ENCODE assay signal across 26 cellular contexts in the genomic region with DNA sequence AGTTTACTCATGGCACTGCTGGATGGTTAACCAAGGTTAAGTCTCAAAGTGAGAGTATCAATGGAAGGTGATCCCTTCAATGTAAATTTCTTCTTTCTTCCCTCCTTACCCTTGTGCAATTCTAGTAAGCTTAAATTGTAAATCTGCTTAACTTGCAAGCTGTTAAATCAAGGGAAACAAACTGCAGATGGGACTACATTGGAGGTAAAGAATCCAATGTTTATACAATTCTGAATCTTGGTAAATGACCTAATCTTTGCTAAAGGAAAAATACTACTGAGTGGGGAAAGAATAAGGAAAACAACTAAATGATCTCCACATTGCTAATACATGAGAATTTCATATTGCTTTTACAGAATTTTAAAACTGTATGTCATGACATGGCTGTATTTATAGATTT. TPM values are rescaled to one million over a fixed set of nuclear protein-coding genes. Genes with fewer than 3 reads are reported as not detected.
A peak's percentile ranks its signal among the peaks of the same experiment; 100 is the strongest.
DNase-seq lines count a peak whose midpoint lies in the region; ATAC-seq, FAIRE-seq and TF ChIP-seq lines count a peak whose summit lies in the region.
"Had no signal": no experiment of that assay in that cellular context is flagged by ENCODE, and none has a peak within 500 bp of the region (broad histone marks: within the 10 kb centered on the region; RNA-seq: fewer than 3 reads in every experiment).

No MANE protein-coding gene starts in this region.

- no TSS peak for BruUV-seq in K562 (replicated peaks; lab: Mats Ljungman, UMichigan)

- H3K9me1 ChIP-seq in K562 (ENCODE audit: control insufficient read depth, insufficient read depth, low read length) = peaks cover 4% of the 10 kb centered on the region

- intact Hi-C loops in left ventricle myocardium inferior (cut with micrococcal nuclease) = no loop called here
- intact Hi-C loops in left cardiac atrium (cut with DNase I) = no loop called here
- intact Hi-C loops in K562 (cut with micrococcal nuclease) = no loop called here

- no peak for ATAC-seq in left cardiac atrium
- no peak for ATAC-seq in K562

- no peaks in the 10 kb centered on the region for H3K27me3 ChIP-seq in left ventricle myocardium inferior (ENCODE audit: low read depth)
- no peaks in the 10 kb centered on the region for H3K27me3 ChIP-seq in K562 (ENCODE audit: control insufficient read depth in 2 of 2, insufficient read depth in 2 of 2, low read length in 2 of 2)
- no peaks in the 10 kb centered on the region for H3K27me3 ChIP-seq in GM23248 (replicated peaks; ENCODE audit: insufficient read depth)

- H3K9me3 Mint-ChIP-seq in glutamatergic neuron (ENCODE audit: unreplicated experiment) = no peaks in the 10 kb centered on the region
- H3K9me3 Mint-ChIP-seq: CD8-positive, alpha-beta memory T cell had no signal

- TF ChIP-seq POLR2A in K562 (conservative IDR thresholded peaks at IDR 0.05) = no peak

- no peak for TF ChIP-seq EP300 in K562 (IDR thresholded peaks at IDR 0.05; ENCODE audit: low read length)

- no peak overlapping the region for H3K4me3 Mint-ChIP-seq in glutamatergic neuron (ENCODE audit: unreplicated experiment)
- H3K4me3 Mint-ChIP-seq: CD14-positive monocyte; CD8-positive, alpha-beta memory T cell had no signal

- H4K20me1 ChIP-seq in K562 (replicated peaks; ENCODE audit: control insufficient read depth, insufficient read depth, low read length) (no peaks in the 10 kb centered on the region), GM23248 (ENCODE audit: insufficient read depth) (no peaks in the 10 kb centered on the region)

- no peaks in the 10 kb centered on the region for H3K36me3 ChIP-seq in left ventricle myocardium inferior
- H3K36me3 ChIP-seq in K562 (ENCODE audit: control insufficient read depth, insufficient read depth, low read length) = no peaks in the 10 kb centered on the region
- no peaks in the 10 kb centered on the region for H3K36me3 ChIP-seq in GM23248 (ENCODE audit: low read depth)
- H3K36me3 ChIP-seq: BE2C had no signal

- FAIRE-seq in K562 (lab: Jason Lieb, UNC) = no peak
- FAIRE-seq: H54 had no signal

- no peak for TF ChIP-seq RAD21 in K562 (CRISPR knock-in tag; conservative IDR thresholded peaks at IDR 0.05 in 1 of 2, IDR thresholded peaks at IDR 0.05 in 1 of 2)

- H3K36me3 Mint-ChIP-seq in glutamatergic neuron (ENCODE audit: unreplicated experiment) = no peaks in the 10 kb centered on the region
- H3K36me3 Mint-ChIP-seq: CD14-positive monocyte had no signal

- H3K4me1 ChIP-seq in left ventricle myocardium inferior = peaks cover 50% of the 10 kb centered on the region
- H3K4me1 ChIP-seq in K562 (replicated peaks in 1 of 2; ENCODE audit: control insufficient read depth in 2 of 2, insufficient read depth in 2 of 2, low read length in 2 of 2) = peaks cover 31 to 57% of the 10 kb centered on the region in 2 experiments
- H3K4me1 ChIP-seq in GM23248 (ENCODE audit: insufficient read depth) = peaks cover 18% of the 10 kb centered on the region
- H3K4me1 ChIP-seq: BE2C had no signal

- POLR2A ChIA-PET in K562 (lab: Yijun Ruan, JAX) = no interaction called here

- H3K9ac ChIP-seq in K562 (ENCODE audit: insufficient read depth in 1 of 2, low read depth in 2 of 2, low read length in 2 of 2) = no peak overlapping the region
- no peak overlapping the region for H3K9ac ChIP-seq in GM23248

- H3K4me1 Mint-ChIP-seq in glutamatergic neuron (ENCODE audit: low read depth, unreplicated experiment) = no peaks in the 10 kb centered on the region

- CTCF ChIA-PET in K562 (lab: Yijun Ruan, JAX; ENCODE audit: low intra/inter-chr PET ratio) = no interaction called here

- no peak overlapping the region for H2AFZ ChIP-seq in K562 (ENCODE audit: low read depth, low read length)
- H2AFZ ChIP-seq in GM23248 = no peak overlapping the region

- H3K9me3 ChIP-seq in left ventricle myocardium inferior (replicated peaks) (no peaks in the 10 kb centered on the region), K562 (replicated peaks; ENCODE audit: control insufficient read depth, insufficient read depth, low read depth, low read length) (no peaks in the 10 kb centered on the region), GM23248 (ENCODE audit: low read depth) (no peaks in the 10 kb centered on the region)
- H3K9me3 ChIP-seq: BE2C had no signal

- DNase-seq in left ventricle myocardium inferior = no peak
- DNase-seq in left cardiac atrium = no peak
- DNase-seq in K562 (ENCODE audit: extremely low read depth in 1 of 4, low spot score in 3 of 4) = no peak
- DNase-seq in fibroblast of villous mesenchyme (ENCODE audit: low read depth) = peak; percentile 92
- no peak for DNase-seq in glutamatergic neuron
- DNase-seq in GM23248 = no peak
- DNase-seq in dedifferentiated amniotic fluid mesenchymal stem cell (ENCODE audit: extremely low spot score) = no peak
- no peak for DNase-seq in activated CD4-positive, alpha-beta T cell treated with anti-CD3 and anti-CD28 coated beads for 1 hour
- DNase-seq: BE2C; Calu3; CD8-positive, alpha-beta memory T cell; DMS79 treated with DMSO at 0.1 percent for 48 hours; GF-D8; Kasumi-1; MV-4-11; NCI-H1105; NCI-H1436 treated with DMSO at 0.1 percent for 48 hours; NCI-H1930; NCI-H2107; NCI-H524; NCI-H774; RPMI8226; SHP77 had no signal

- no peak for TF ChIP-seq CTCF in left ventricle myocardium inferior (IDR thresholded peaks at IDR 0.05; ENCODE audit: borderline replicate concordance)
- TF ChIP-seq CTCF in K562 (IDR thresholded peaks at IDR 0.05 in 2 of 3, conservative IDR thresholded peaks at IDR 0.05 in 1 of 3; ENCODE audit: insufficient read depth in 2 of 3, low read depth in 1 of 3, low read length in 3 of 3) = no peak
- no peak for TF ChIP-seq CTCF in fibroblast of villous mesenchyme (IDR thresholded peaks at IDR 0.05; ENCODE audit: insufficient read depth, low read depth, low read length)
- TF ChIP-seq CTCF in glutamatergic neuron (IDR thresholded peaks at IDR 0.05; ENCODE audit: partially characterized antibody, unreplicated experiment) = no peak

- H3K4me3 ChIP-seq in left ventricle myocardium inferior (no peak overlapping the region), K562 (no peak overlapping the region), fibroblast of villous mesenchyme (ENCODE audit: low read depth, low read length) (no peak overlapping the region), GM23248 (no peak overlapping the region)

- no peak overlapping the region for H3K27ac Mint-ChIP-seq in glutamatergic neuron (ENCODE audit: unreplicated experiment)

- H3K9me2 ChIP-seq in GM23248 (ENCODE audit: insufficient read depth) = no peaks in the 10 kb centered on the region

- no peak overlapping the region for H3K4me2 ChIP-seq in K562 (ENCODE audit: insufficient read depth, low read length)
- no peak overlapping the region for H3K4me2 ChIP-seq in GM23248 (ENCODE audit: unreplicated experiment)

- H3F3A ChIP-seq in GM23248 (ENCODE audit: insufficient read depth) = no peaks in the 10 kb centered on the region; the same call in 1 of the 2 replicates

- in situ Hi-C loops in K562 (cut with MboI) = no loop called here
- in situ Hi-C loops in GM23248 (cut with MboI) = no loop called here

- H3K27ac ChIP-seq in left ventricle myocardium inferior (replicated peaks) = peak overlapping the region; percentile 9
- H3K27ac ChIP-seq in K562 (ENCODE audit: extremely low read depth, low read depth, low read length) = no peak overlapping the region
- H3K27ac ChIP-seq in GM23248 = no peak overlapping the region
- H3K27ac ChIP-seq: 22Rv1 had no signal

- H3K79me2 ChIP-seq in K562 (ENCODE audit: control insufficient read depth, insufficient read depth, low read length) (no peaks in the 10 kb centered on the region), GM23248 (ENCODE audit: insufficient read depth) (no peaks in the 10 kb centered on the region)

- H3K27me3 Mint-ChIP-seq in glutamatergic neuron (ENCODE audit: unreplicated experiment) = no peaks in the 10 kb centered on the region
- H3K27me3 Mint-ChIP-seq: CD8-positive, alpha-beta memory T cell had no signal

TF ChIP-seq in K562, 482 proteins besides CTCF, POLR2A, EP300 and RAD21:
- 0 out of 2 replicates have a peak, but pooled peaks have one; percentile 3 for TF ChIP-seq HMBOX1 (IDR thresholded peaks at IDR 0.05)
- TF ChIP-seq SMARCB1 (IDR thresholded peaks at IDR 0.05; ENCODE audit: insufficient read length, low read depth) = no peak

RNA-seq across cellular contexts. Expression of gene CD55, which starts 6.6 kb away (rescaled TPM):
- total RNA-seq in left ventricle myocardium inferior (60.4 TPM), left cardiac atrium (10 to 100 TPM; 65.1 to 94.5 TPM), K562 (2014; rRNA removed) (98.4 and 112 TPM in 2 replicates), K562 (2014; rRNA removed; fragmentation: Illumina TruSeq; extraction: Trizol) (96.2 and 124 TPM in 2 replicates), K562 (2015; rRNA removed; fragmentation: Illumina TruSeq; extraction: Trizol) (81.5 and 84.0 TPM in 2 replicates), K562 (2021) (96.0 and 104 TPM in 2 replicates), fibroblast of villous mesenchyme (29.4 and 43.5 TPM in 2 replicates), glutamatergic neuron (ENCODE audit: unreplicated experiment) (25.5 TPM)
- total RNA-seq in K562 (2011; cell fraction: chromatin; rRNA removed; ENCODE audit: low replicate concordance) = 122 and 219 TPM in 2 replicates
- 126 and 131 TPM in 2 replicates for total RNA-seq in K562 (2011; cell fraction: nucleolus; rRNA removed)
- 167 and 170 TPM in 2 replicates for total RNA-seq in K562 (2011; cell fraction: nucleoplasm; rRNA removed)
- polyA plus RNA-seq in K562 (2011; rRNA removed) (137 and 150 TPM in 2 replicates), K562 (2014; fragmentation: Illumina TruSeq; extraction: Trizol) (94.8 and 144 TPM in 2 replicates), K562 (2014; fragmentation: Nextera tagmentation; extraction: Ambion mirVana) (10 to 100 TPM; 17.7 to 29.4 TPM), K562 (2014; rRNA removed) (97.0 and 98.6 TPM in 2 replicates), GM23248 (2016; fragmentation: Nextera tagmentation; extraction: Ambion mirVana) (52.8 and 54.8 TPM in 2 replicates)
- polyA plus RNA-seq in K562 (2011; cell fraction: cytosol; rRNA removed) = 53.0 and 98.2 TPM in 2 replicates
- 69.4 and 92.8 TPM in 2 replicates for polyA plus RNA-seq in K562 (2011; cell fraction: nucleus; rRNA removed)
- polyA plus RNA-seq in K562 (2012) = 72.7 and 169 TPM in 2 replicates
- 180 and 193 TPM in 2 replicates for polyA minus RNA-seq in K562 (2011; rRNA and poly(A)+ RNA removed)
- polyA minus RNA-seq in K562 (2011; cell fraction: cytosol; rRNA and poly(A)+ RNA removed) = 46.6 and 55.4 TPM in 2 replicates
- polyA minus RNA-seq in K562 (2011; cell fraction: nucleus; rRNA and poly(A)+ RNA removed) = 97.5 and 128 TPM in 2 replicates
- 39.2 and 54.7 TPM in 2 replicates for total RNA-seq in GM23248 (2014; rRNA removed; shearing (Covaris generic))
